In genomic region chr1:42931108-42931539, GRCh38 we compare ENCODE assay signal across 8 cellular contexts. TPM values are rescaled to one million over a fixed set of nuclear protein-coding genes. Genes with fewer than 3 reads are reported as not detected.
A peak's percentile ranks its signal among the peaks of the same experiment; 100 is the strongest.
DNase-seq lines count a peak whose midpoint lies in the region; ATAC-seq and TF ChIP-seq lines count a peak whose summit lies in the region.

No MANE protein-coding gene starts in this region.

- H3K27me3 Mint-ChIP-seq in activated CD8-positive, alpha-beta T cell treated with anti-CD3 and anti-CD28 coated beads for 36 hours = no peaks in the 10 kb centered on the region
- H3K27me3 Mint-ChIP-seq in neural crest cell (ENCODE audit: low read depth) = peaks cover 2% of the 10 kb centered on the region

- peaks cover 25% of the 10 kb centered on the region for H3K4me1 ChIP-seq in ACC112 (ENCODE audit: control insufficient read depth, insufficient read depth, low read length, unreplicated experiment)

- H2AFZ ChIP-seq in ACC112 (ENCODE audit: low read length, unreplicated experiment) = no peak overlapping the region

- peaks cover 72% of the 10 kb centered on the region for H3K4me1 Mint-ChIP-seq in activated CD8-positive, alpha-beta T cell treated with anti-CD3 and anti-CD28 coated beads for 36 hours (ENCODE audit: low read depth)
- H3K4me1 Mint-ChIP-seq in neural crest cell = peaks cover 46% of the 10 kb centered on the region

- ATAC-seq in activated CD8-positive, alpha-beta T cell treated with anti-CD3 and anti-CD28 coated beads for 36 hours = peak; percentile 49
- peak; percentile 14 for ATAC-seq in esophagus mucosa
- no peak for ATAC-seq in HG02852 (IDR thresholded peaks at IDR 0.05; ENCODE audit: unreplicated experiment)
- no peak for ATAC-seq in HG03159 (IDR thresholded peaks at IDR 0.05; ENCODE audit: unreplicated experiment)

- DNase-seq in GM12865 (ENCODE audit: low read depth) (peak; percentile 88), NCI-H2196 treated with DMSO at 0.1 percent for 48 hours (lab: John Stamatoyannopoulos, UW; ENCODE audit: unreplicated experiment) (peak; percentile 16), neural crest cell (ENCODE audit: low read depth, low spot score) (no peak)
- DNase-seq in activated CD8-positive, alpha-beta T cell treated with anti-CD3 and anti-CD28 coated beads for 36 hours = peak; percentile 59

- POLR2A ChIA-PET in activated CD8-positive, alpha-beta T cell treated with anti-CD3 and anti-CD28 coated beads for 36 hours (lab: Charles Lee) = no interaction called here

- peak overlapping the region; percentile 91 for H3K27ac Mint-ChIP-seq in activated CD8-positive, alpha-beta T cell treated with anti-CD3 and anti-CD28 coated beads for 36 hours
- H3K27ac Mint-ChIP-seq in neural crest cell (ENCODE audit: unreplicated experiment) = peak overlapping the region; percentile 88

- H3K36me3 ChIP-seq in ACC112 (ENCODE audit: insufficient read depth, low read length) = peaks cover 14% of the 10 kb centered on the region

- peak overlapping the region; percentile 23; the same call in 1 of the 2 replicates for H3K27ac ChIP-seq in ACC112 (ENCODE audit: low read depth, low read length)

- H3K4me3 Mint-ChIP-seq in activated CD8-positive, alpha-beta T cell treated with anti-CD3 and anti-CD28 coated beads for 36 hours = peak overlapping the region; percentile 60
- H3K4me3 Mint-ChIP-seq in neural crest cell = peak overlapping the region; percentile 78

- TF ChIP-seq CTCF in GM12865 (IDR thresholded peaks at IDR 0.05; ENCODE audit: insufficient read depth, low read depth, low read length, missing control alignments) = peak; percentile 70
- TF ChIP-seq CTCF in activated CD8-positive, alpha-beta T cell treated with anti-CD3 and anti-CD28 coated beads for 36 hours (IDR thresholded peaks at IDR 0.05) = peak; percentile 64
- peak; percentile 63 for TF ChIP-seq CTCF in neural crest cell (conservative IDR thresholded peaks at IDR 0.05)

- CTCF ChIA-PET in activated CD8-positive, alpha-beta T cell treated with anti-CD3 and anti-CD28 coated beads for 36 hours (lab: Charles Lee) = interaction anchor here (0.7 to 1.4 kb wide), 6 partner anchors 8 to 203 kb away, joined by 3 to 9 read pairs (median 4); no protein-coding TSS in a partner anchor

- H3K36me3 Mint-ChIP-seq in activated CD8-positive, alpha-beta T cell treated with anti-CD3 and anti-CD28 coated beads for 36 hours (ENCODE audit: low read depth) = peaks cover 82% of the 10 kb centered on the region
- H3K36me3 Mint-ChIP-seq in neural crest cell (ENCODE audit: low read depth) = peaks cover 24% of the 10 kb centered on the region

- H3K9me3 Mint-ChIP-seq in activated CD8-positive, alpha-beta T cell treated with anti-CD3 and anti-CD28 coated beads for 36 hours = no peaks in the 10 kb centered on the region
- H3K9me3 Mint-ChIP-seq in neural crest cell = no peaks in the 10 kb centered on the region

- intact Hi-C loops in activated CD8-positive, alpha-beta T cell treated with anti-CD3 and anti-CD28 coated beads for 36 hours (cut with micrococcal nuclease) = no loop called here

- H3K79me2 ChIP-seq in ACC112 (ENCODE audit: control insufficient read depth, insufficient read depth, low read length, unreplicated experiment) = peaks cover 47% of the 10 kb centered on the region

- H3K4me3 ChIP-seq in ACC112 (ENCODE audit: low read depth, low read length) (no peak overlapping the region), GM12865 (ENCODE audit: low read depth, low read length) (peak overlapping the region; percentile 43)

- no peaks in the 10 kb centered on the region for H3K27me3 ChIP-seq in ACC112 (ENCODE audit: insufficient read depth, low read length)

RNA-seq across cellular contexts. Expression of gene SLC2A1, which starts 27.5 kb away (rescaled TPM):
- total RNA-seq in activated CD8-positive, alpha-beta T cell treated with anti-CD3 and anti-CD28 coated beads for 36 hours = 100 to 1,000 TPM; 158 to 162 TPM
- 243 TPM for total RNA-seq in esophagus mucosa
- 254 and 265 TPM in 2 replicates for total RNA-seq in neural crest cell

Comparison
In these comparisons a context has a peak if more than half of its experiments do, and no peak if none do; other contexts are left out.
1. ATAC-seq: peak in activated CD8-positive, alpha-beta T cell treated with anti-CD3 and anti-CD28 coated beads for 36 hours (single experiment) and esophagus mucosa (single experiment); none in HG02852 (single experiment) and HG03159 (single experiment).
2. Peak in every context shown above with its lines, with median percentiles within 50 percentile points of each other: CTCF ChIP-seq.